In the genomic region with DNA sequence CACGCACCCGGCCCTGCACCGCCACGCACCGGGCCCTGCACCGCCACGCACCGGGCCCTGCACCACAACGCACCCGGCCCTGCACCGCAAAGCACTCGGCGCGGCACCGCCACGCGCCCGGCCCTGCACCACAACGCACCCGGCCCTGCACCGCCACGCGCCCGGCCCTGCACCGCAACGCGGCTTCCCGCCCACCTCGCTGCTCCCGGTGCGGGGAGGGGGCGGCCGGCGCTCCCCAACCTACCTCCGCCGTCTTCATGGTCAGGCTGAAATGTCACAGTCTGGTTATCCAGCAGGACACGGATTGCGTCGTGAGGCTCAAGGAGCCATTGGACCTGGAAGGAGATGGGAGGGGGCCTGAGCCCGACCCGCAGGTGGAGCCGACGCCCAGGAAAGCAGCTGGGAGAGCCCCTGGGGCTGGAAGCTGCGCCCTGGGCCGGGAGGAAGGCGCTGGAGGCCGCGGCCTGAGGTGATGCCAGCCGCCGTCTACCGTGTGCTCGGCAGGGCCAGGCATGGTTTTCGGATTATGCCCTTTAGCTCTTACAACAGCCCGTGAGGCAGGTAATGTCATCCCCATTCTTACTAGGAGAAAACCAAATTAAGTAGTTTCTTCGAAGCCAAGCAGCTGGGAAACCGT, we compare ENCODE assay signal across 18 cellular contexts. TPM values are rescaled to one million over a fixed set of nuclear protein-coding genes. Genes with fewer than 3 reads are reported as not detected.
"Had no signal": no experiment of that assay in that cellular context is flagged by ENCODE, and none has a peak within 500 bp of the region (broad histone marks: within the 10 kb centered on the region; RNA-seq: fewer than 3 reads in every experiment).

No MANE protein-coding gene starts in this region.

- H3K4me1 Mint-ChIP-seq: activated naive CD8-positive, alpha-beta T cell treated with anti-CD3 and anti-CD28 coated beads, Interleukin-2, amount 50 U/mL, for 24 hours had no signal

- H3K9me3 Mint-ChIP-seq: activated CD4-positive, alpha-beta memory T cell treated with anti-CD3 and anti-CD28 coated beads for 36 hours; activated naive CD8-positive, alpha-beta T cell treated with anti-CD3 and anti-CD28 coated beads, Interleukin-2, amount 50 U/mL, for 24 hours had no signal

- ATAC-seq: activated CD8-positive, alpha-beta memory T cell treated with anti-CD3 and anti-CD28 coated beads, Interleukin-2, amount 10 ng/mL, durations not matched to agents 7 days and 5 days; activated naive CD8-positive, alpha-beta T cell treated with anti-CD3 and anti-CD28 coated beads, Interleukin-2, amount 50 U/mL, for 24 hours; left lung had no signal

- H3K27ac Mint-ChIP-seq: activated CD4-positive, alpha-beta memory T cell treated with anti-CD3 and anti-CD28 coated beads for 36 hours; activated CD8-positive, alpha-beta memory T cell treated with anti-CD3 and anti-CD28 coated beads, Interleukin-2, amount 10 ng/mL, durations not matched to agents 7 days and 5 days; activated naive CD4-positive, alpha-beta T cell treated with anti-CD3 and anti-CD28 coated beads, Interleukin-2, amount 10 ng/mL, durations not matched to agents 7 days and 5 days; activated naive CD8-positive, alpha-beta T cell treated with anti-CD3 and anti-CD28 coated beads, Interleukin-2, amount 50 U/mL, for 24 hours; nephron had no signal

- DNase-seq: activated CD4-positive, alpha-beta memory T cell treated with anti-CD3 and anti-CD28 coated beads for 36 hours; activated CD4-positive, alpha-beta T cell treated with anti-CD3 and anti-CD28 coated beads for 48 hours; activated CD8-positive, alpha-beta memory T cell treated with anti-CD3 and anti-CD28 coated beads, Interleukin-2, amount 10 ng/mL, durations not matched to agents 7 days and 5 days; activated effector memory CD4-positive, alpha-beta T cell treated with anti-CD3 and anti-CD28 coated beads, Interleukin-2, amount 50 U/mL, for 16 hours; activated naive CD8-positive, alpha-beta T cell treated with anti-CD3 and anti-CD28 coated beads, Interleukin-2, amount 50 U/mL, for 24 hours; activated T-cell treated with anti-CD3 and anti-CD28 coated beads for 4 hours; erythroblast; foreskin fibroblast; mammary epithelial cell; midbrain; stimulated activated CD4-positive, alpha-beta T cell treated with anti-CD3 and anti-CD28 coated beads, Interleukin-1b, Interleukin-23, amount 100 ng/mL, for 48 hours; transverse colon had no signal

- H3K36me3 Mint-ChIP-seq: activated CD4-positive, alpha-beta memory T cell treated with anti-CD3 and anti-CD28 coated beads for 36 hours; activated CD8-positive, alpha-beta memory T cell treated with anti-CD3 and anti-CD28 coated beads, Interleukin-2, amount 10 ng/mL, durations not matched to agents 7 days and 5 days had no signal

- H3K4me3 Mint-ChIP-seq: activated CD4-positive, alpha-beta memory T cell treated with anti-CD3 and anti-CD28 coated beads for 36 hours; activated CD8-positive, alpha-beta memory T cell treated with anti-CD3 and anti-CD28 coated beads, Interleukin-2, amount 10 ng/mL, durations not matched to agents 7 days and 5 days; activated naive CD4-positive, alpha-beta T cell treated with anti-CD3 and anti-CD28 coated beads, Interleukin-2, amount 10 ng/mL, durations not matched to agents 7 days and 5 days; activated naive CD8-positive, alpha-beta T cell treated with anti-CD3 and anti-CD28 coated beads, Interleukin-2, amount 50 U/mL, for 24 hours; nephron had no signal

- FAIRE-seq: endometrium, urothelium cell line had no signal

RNA-seq across cellular contexts. Expression of a gene that starts 49.0 kb away (rescaled TPM):
- total RNA-seq: fibroblast of lung, mammary epithelial cell had no signal
